Comparison of ENCODE assay signal across 1 cellular context in the genomic region with DNA sequence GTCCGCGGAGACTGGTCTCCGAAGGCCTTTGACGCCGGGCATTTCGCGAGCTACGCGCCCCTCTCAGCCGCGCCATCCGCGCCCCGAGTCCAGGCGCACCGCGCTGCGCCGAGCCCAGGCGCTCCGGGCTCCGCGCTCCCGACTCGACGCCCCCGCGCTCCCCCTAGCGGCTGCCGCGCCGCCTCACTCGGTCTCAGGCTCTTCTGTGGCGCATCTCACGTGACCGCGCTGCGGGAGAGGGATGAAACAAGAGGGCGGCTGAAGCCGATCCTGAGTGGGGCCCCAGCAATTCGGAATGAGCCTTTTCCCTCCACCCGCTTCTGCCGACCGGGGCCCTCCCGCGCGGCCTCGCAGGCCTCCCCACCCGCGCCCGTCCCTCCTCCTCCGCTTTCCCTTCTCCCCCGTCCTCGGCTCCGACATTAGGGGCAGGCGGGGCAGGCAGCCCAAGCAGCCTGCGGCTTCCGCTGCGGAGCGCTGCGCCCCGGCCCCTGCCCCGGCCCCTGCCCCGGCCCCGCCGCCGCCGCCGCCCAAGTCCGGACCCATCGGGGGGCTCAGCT.
TF ChIP-seq lines count a peak whose summit lies in the region.

No MANE protein-coding gene starts in this region.

TF ChIP-seq in HEK293, 187 proteins besides CTCF, POLR2A, EP300 and RAD21 (continued from another document and continues in another):
- TF ChIP-seq, protein P1, sequence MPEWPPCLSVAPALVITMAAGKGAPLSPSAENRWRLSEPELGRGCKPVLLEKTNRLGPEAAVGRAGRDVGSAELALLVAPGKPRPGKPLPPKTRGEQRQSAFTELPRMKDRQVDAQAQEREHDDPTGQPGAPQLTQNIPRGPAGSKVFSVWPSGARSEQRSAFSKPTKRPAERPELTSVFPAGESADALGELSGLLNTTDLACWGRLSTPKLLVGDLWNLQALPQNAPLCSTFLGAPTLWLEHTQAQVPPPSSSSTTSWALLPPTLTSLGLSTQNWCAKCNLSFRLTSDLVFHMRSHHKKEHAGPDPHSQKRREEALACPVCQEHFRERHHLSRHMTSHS (tag by site-specific recombination; IDR thresholded peaks at IDR 0.05) = no peak
- TF ChIP-seq ZNF132 (tag by site-specific recombination; IDR thresholded peaks at IDR 0.05; ENCODE audit: borderline replicate concordance) (no peak), YY2 (tag by site-specific recombination; IDR thresholded peaks at IDR 0.05) (peak; percentile 65), ZBTB7A (tag by site-specific recombination; IDR thresholded peaks at IDR 0.05; ENCODE audit: low read depth) (no peak), ZNF670 (tag by site-specific recombination; IDR thresholded peaks at IDR 0.05; ENCODE audit: low read depth) (no peak), ZNF521 (tag by site-specific recombination; IDR thresholded peaks at IDR 0.05) (no peak), EGR2 (tag by site-specific recombination; IDR thresholded peaks at IDR 0.05; ENCODE audit: low read depth) (peak; percentile 70), GLIS1 (tag by site-specific recombination; IDR thresholded peaks at IDR 0.05) (peak; percentile 94), ZNF610 (tag by site-specific recombination; IDR thresholded peaks at IDR 0.05; ENCODE audit: borderline replicate concordance) (peak; percentile 70; the same call in 1 of the 2 replicates), ZNF354C (tag by site-specific recombination; IDR thresholded peaks at IDR 0.05; ENCODE audit: borderline replicate concordance, low read depth) (no peak), ZNF658 (tag by site-specific recombination; IDR thresholded peaks at IDR 0.05) (no peak), RBAK (tag by site-specific recombination; IDR thresholded peaks at IDR 0.05) (no peak), ZNF623 (tag by site-specific recombination; IDR thresholded peaks at IDR 0.05) (no peak), ZNF529 (tag by site-specific recombination; IDR thresholded peaks at IDR 0.05; ENCODE audit: insufficient replicate concordance) (no peak), BCL11B (tag by site-specific recombination; IDR thresholded peaks at IDR 0.05; ENCODE audit: low read depth) (no peak), FEZF1 (tag by site-specific recombination; IDR thresholded peaks at IDR 0.05) (no peak), ZNF214 (tag by site-specific recombination; IDR thresholded peaks at IDR 0.05; ENCODE audit: borderline replicate concordance) (no peak), ZBTB1 (tag by site-specific recombination; IDR thresholded peaks at IDR 0.05) (no peak), ZFP69B (tag by site-specific recombination; IDR thresholded peaks at IDR 0.05) (peak; percentile 95), SALL2 (tag by site-specific recombination; IDR thresholded peaks at IDR 0.05; ENCODE audit: borderline replicate concordance) (no peak), ZNF174 (tag by site-specific recombination; IDR thresholded peaks at IDR 0.05) (no peak), ZNF423 (tag by site-specific recombination; IDR thresholded peaks at IDR 0.05) (no peak), MYNN (tag by site-specific recombination; IDR thresholded peaks at IDR 0.05; ENCODE audit: borderline replicate concordance) (no peak), ZNF223 (tag by site-specific recombination; IDR thresholded peaks at IDR 0.05) (no peak), ZNF701 (tag by site-specific recombination; IDR thresholded peaks at IDR 0.05) (no peak), ZNF169 (tag by site-specific recombination; IDR thresholded peaks at IDR 0.05) (no peak)
- TF ChIP-seq, protein P2, sequence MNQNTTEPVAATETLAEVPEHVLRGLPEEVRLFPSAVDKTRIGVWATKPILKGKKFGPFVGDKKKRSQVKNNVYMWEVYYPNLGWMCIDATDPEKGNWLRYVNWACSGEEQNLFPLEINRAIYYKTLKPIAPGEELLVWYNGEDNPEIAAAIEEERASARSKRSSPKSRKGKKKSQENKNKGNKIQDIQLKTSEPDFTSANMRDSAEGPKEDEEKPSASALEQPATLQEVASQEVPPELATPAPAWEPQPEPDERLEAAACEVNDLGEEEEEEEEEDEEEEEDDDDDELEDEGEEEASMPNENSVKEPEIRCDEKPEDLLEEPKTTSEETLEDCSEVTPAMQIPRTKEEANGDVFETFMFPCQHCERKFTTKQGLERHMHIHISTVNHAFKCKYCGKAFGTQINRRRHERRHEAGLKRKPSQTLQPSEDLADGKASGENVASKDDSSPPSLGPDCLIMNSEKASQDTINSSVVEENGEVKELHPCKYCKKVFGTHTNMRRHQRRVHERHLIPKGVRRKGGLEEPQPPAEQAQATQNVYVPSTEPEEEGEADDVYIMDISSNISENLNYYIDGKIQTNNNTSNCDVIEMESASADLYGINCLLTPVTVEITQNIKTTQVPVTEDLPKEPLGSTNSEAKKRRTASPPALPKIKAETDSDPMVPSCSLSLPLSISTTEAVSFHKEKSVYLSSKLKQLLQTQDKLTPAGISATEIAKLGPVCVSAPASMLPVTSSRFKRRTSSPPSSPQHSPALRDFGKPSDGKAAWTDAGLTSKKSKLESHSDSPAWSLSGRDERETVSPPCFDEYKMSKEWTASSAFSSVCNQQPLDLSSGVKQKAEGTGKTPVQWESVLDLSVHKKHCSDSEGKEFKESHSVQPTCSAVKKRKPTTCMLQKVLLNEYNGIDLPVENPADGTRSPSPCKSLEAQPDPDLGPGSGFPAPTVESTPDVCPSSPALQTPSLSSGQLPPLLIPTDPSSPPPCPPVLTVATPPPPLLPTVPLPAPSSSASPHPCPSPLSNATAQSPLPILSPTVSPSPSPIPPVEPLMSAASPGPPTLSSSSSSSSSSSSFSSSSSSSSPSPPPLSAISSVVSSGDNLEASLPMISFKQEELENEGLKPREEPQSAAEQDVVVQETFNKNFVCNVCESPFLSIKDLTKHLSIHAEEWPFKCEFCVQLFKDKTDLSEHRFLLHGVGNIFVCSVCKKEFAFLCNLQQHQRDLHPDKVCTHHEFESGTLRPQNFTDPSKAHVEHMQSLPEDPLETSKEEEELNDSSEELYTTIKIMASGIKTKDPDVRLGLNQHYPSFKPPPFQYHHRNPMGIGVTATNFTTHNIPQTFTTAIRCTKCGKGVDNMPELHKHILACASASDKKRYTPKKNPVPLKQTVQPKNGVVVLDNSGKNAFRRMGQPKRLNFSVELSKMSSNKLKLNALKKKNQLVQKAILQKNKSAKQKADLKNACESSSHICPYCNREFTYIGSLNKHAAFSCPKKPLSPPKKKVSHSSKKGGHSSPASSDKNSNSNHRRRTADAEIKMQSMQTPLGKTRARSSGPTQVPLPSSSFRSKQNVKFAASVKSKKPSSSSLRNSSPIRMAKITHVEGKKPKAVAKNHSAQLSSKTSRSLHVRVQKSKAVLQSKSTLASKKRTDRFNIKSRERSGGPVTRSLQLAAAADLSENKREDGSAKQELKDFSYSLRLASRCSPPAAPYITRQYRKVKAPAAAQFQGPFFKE (tag by site-specific recombination; IDR thresholded peaks at IDR 0.05; ENCODE audit: borderline replicate concordance) = no peak
- TF ChIP-seq, protein P3, sequence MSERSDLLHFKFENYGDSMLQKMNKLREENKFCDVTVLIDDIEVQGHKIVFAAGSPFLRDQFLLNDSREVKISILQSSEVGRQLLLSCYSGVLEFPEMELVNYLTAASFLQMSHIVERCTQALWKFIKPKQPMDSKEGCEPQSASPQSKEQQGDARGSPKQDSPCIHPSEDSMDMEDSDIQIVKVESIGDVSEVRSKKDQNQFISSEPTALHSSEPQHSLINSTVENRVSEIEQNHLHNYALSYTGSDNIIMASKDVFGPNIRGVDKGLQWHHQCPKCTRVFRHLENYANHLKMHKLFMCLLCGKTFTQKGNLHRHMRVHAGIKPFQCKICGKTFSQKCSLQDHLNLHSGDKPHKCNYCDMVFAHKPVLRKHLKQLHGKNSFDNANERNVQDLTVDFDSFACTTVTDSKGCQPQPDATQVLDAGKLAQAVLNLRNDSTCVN (tag by site-specific recombination; optimal IDR thresholded peaks at IDR 0.05) = peak; percentile 95
- TF ChIP-seq, protein P4, sequence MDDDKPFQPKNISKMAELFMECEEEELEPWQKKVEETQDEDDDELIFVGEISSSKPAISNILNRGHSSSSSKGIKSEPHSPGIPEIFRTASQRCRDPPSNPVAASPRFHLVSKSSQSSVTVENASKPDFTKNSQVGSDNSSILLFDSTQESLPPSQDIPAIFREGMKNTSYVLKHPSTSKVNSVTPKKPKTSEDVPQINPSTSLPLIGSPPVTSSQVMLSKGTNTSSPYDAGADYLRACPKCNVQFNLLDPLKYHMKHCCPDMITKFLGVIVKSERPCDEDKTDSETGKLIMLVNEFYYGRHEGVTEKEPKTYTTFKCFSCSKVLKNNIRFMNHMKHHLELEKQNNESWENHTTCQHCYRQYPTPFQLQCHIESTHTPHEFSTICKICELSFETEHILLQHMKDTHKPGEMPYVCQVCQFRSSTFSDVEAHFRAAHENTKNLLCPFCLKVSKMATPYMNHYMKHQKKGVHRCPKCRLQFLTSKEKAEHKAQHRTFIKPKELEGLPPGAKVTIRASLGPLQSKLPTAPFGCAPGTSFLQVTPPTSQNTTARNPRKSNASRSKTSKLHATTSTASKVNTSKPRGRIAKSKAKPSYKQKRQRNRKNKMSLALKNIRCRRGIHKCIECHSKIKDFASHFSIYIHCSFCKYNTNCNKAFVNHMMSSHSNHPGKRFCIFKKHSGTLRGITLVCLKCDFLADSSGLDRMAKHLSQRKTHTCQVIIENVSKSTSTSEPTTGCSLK (tag by site-specific recombination; IDR thresholded peaks at IDR 0.05) = no peak
- TF ChIP-seq, protein P5, sequence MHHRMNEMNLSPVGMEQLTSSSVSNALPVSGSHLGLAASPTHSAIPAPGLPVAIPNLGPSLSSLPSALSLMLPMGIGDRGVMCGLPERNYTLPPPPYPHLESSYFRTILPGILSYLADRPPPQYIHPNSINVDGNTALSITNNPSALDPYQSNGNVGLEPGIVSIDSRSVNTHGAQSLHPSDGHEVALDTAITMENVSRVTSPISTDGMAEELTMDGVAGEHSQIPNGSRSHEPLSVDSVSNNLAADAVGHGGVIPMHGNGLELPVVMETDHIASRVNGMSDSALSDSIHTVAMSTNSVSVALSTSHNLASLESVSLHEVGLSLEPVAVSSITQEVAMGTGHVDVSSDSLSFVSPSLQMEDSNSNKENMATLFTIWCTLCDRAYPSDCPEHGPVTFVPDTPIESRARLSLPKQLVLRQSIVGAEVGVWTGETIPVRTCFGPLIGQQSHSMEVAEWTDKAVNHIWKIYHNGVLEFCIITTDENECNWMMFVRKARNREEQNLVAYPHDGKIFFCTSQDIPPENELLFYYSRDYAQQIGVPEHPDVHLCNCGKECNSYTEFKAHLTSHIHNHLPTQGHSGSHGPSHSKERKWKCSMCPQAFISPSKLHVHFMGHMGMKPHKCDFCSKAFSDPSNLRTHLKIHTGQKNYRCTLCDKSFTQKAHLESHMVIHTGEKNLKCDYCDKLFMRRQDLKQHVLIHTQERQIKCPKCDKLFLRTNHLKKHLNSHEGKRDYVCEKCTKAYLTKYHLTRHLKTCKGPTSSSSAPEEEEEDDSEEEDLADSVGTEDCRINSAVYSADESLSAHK (tag by site-specific recombination; IDR thresholded peaks at IDR 0.05) = no peak
- TF ChIP-seq, protein P6, sequence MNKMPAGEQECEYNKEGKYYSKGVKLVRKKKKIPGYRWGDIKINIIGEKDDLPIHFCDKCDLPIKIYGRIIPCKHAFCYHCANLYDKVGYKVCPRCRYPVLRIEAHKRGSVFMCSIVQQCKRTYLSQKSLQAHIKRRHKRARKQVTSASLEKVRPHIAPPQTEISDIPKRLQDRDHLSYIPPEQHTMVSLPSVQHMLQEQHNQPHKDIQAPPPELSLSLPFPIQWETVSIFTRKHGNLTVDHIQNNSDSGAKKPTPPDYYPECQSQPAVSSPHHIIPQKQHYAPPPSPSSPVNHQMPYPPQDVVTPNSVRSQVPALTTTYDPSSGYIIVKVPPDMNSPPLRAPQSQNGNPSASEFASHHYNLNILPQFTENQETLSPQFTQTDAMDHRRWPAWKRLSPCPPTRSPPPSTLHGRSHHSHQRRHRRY (tag by site-specific recombination; IDR thresholded peaks at IDR 0.05) = no peak
- TF ChIP-seq, protein P7, sequence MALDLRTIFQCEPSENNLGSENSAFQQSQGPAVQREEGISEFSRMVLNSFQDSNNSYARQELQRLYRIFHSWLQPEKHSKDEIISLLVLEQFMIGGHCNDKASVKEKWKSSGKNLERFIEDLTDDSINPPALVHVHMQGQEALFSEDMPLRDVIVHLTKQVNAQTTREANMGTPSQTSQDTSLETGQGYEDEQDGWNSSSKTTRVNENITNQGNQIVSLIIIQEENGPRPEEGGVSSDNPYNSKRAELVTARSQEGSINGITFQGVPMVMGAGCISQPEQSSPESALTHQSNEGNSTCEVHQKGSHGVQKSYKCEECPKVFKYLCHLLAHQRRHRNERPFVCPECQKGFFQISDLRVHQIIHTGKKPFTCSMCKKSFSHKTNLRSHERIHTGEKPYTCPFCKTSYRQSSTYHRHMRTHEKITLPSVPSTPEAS (tag by site-specific recombination; IDR thresholded peaks at IDR 0.05) = no peak
- TF ChIP-seq, protein P8, sequence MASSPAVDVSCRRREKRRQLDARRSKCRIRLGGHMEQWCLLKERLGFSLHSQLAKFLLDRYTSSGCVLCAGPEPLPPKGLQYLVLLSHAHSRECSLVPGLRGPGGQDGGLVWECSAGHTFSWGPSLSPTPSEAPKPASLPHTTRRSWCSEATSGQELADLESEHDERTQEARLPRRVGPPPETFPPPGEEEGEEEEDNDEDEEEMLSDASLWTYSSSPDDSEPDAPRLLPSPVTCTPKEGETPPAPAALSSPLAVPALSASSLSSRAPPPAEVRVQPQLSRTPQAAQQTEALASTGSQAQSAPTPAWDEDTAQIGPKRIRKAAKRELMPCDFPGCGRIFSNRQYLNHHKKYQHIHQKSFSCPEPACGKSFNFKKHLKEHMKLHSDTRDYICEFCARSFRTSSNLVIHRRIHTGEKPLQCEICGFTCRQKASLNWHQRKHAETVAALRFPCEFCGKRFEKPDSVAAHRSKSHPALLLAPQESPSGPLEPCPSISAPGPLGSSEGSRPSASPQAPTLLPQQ (tag by site-specific recombination; IDR thresholded peaks at IDR 0.05) = peak; percentile 94
